ENCODE assay signal across 17 cellular contexts in the genomic region with DNA sequence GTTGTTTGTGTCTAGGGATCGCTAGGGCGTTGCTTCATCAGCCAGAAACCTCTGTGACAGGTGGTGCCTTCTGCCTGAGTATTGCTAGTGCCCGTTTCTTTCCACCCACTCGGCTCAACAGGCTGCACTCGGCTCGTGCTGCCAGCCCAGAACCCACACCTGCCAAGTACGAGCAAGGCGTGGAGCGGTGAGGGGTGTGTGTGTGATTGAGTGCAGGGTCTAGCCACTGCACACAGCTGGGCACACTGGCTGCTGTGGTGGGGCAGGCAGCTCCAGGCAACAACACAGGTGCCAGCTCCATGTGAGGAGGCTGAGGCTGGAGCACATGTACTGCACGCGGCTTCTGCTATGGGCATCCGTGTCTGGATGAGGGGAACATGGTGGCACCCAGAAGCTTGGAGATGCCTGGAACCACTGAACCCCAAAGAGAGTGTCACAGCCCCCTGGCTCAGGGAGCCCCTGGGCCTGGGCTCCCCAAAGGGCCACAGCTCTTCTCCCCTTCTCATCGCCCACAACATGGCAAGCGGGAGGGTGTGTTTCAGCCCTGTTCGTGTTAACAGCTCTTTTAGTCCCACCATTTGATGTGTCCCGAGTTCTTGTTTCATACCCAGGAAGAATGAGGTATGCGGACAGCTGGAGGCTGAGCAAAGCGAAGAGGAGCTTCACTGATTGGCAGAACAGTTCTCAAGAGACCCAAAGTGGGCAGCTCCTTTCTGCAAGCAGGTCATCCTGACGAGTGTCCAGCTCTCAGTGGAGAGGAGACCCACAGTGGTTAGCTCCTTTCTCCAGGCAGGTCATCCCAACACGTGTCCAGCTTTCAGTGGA.
A peak's percentile ranks its signal among the peaks of the same experiment; 100 is the strongest.
DNase-seq lines count a peak whose midpoint lies in the region; ATAC-seq lines count a peak whose summit lies in the region.
"Had no signal": no experiment of that assay in that cellular context is flagged by ENCODE, and none has a peak within 500 bp of the region (broad histone marks: within the 10 kb centered on the region; RNA-seq: fewer than 3 reads in every experiment).

No MANE protein-coding gene starts in this region.

- no peak overlapping the region for H3K4me3 Mint-ChIP-seq in CD4-positive, alpha-beta memory T cell
- H3K4me3 Mint-ChIP-seq: activated CD8-positive, alpha-beta memory T cell treated with anti-CD3 and anti-CD28 coated beads, Interleukin-2, amount 10 ng/mL, durations not matched to agents 7 days and 5 days; brain had no signal

- peak overlapping the region in 4 of 11 experiments; percentile 11 to 69 (median 39); a peak in 6 of 22 replicates for H3K27ac ChIP-seq in BLaER1 treated with 17β-estradiol and CSF1 and Interleukin-3, amounts not matched to agents 10 nM and 100 nM
- H3K27ac ChIP-seq in right cardiac atrium (ENCODE audit: low read length): no peak overlapping the region
- no peak overlapping the region for H3K27ac ChIP-seq in CD4-positive, alpha-beta memory T cell (ENCODE audit: low read depth, low read length)
- H3K27ac ChIP-seq: dorsolateral prefrontal cortex, esophagus muscularis mucosa, hepatocyte had no signal

- H3K9me3 ChIP-seq in BLaER1 treated with 17β-estradiol and CSF1 and Interleukin-3, amounts not matched to agents 10 nM and 100 nM (replicated peaks in 1 of 11): peaks cover 3 to 14% (median 9%) of the 10 kb centered on the region in 11 experiments; a peak in 11 of 22 replicates
- H3K9me3 ChIP-seq in right cardiac atrium (ENCODE audit: control insufficient read depth, low read length): no peaks in the 10 kb centered on the region
- H3K9me3 ChIP-seq in CD4-positive, alpha-beta memory T cell (ENCODE audit: control insufficient read depth in 1 of 2, low read length in 2 of 2): no peaks in the 10 kb centered on the region
- H3K9me3 ChIP-seq: esophagus muscularis mucosa, HAP-1 had no signal

- no peaks in the 10 kb centered on the region for H3K36me3 Mint-ChIP-seq in CD4-positive, alpha-beta memory T cell
- H3K36me3 Mint-ChIP-seq: activated CD8-positive, alpha-beta memory T cell treated with anti-CD3 and anti-CD28 coated beads, Interleukin-2, amount 10 ng/mL, durations not matched to agents 7 days and 5 days had no signal

- H3K4me1 Mint-ChIP-seq in CD4-positive, alpha-beta memory T cell: no peaks in the 10 kb centered on the region

- no peaks in the 10 kb centered on the region for H3K27me3 ChIP-seq in BLaER1 treated with 17β-estradiol and CSF1 and Interleukin-3, amounts not matched to agents 10 nM and 100 nM
- no peaks in the 10 kb centered on the region for H3K27me3 ChIP-seq in right cardiac atrium (ENCODE audit: control insufficient read depth, insufficient read depth)
- H3K27me3 ChIP-seq in CD4-positive, alpha-beta memory T cell (ENCODE audit: insufficient read depth, low read length): no peaks in the 10 kb centered on the region
- H3K27me3 ChIP-seq: dorsolateral prefrontal cortex, esophagus muscularis mucosa, hepatocyte had no signal

- 0 out of 22 replicates have a peak, but pooled peaks cover 0 to 6% (median 0%) of the 10 kb centered on the region in 11 experiments for H4K20me1 ChIP-seq in BLaER1 treated with 17β-estradiol and CSF1 and Interleukin-3, amounts not matched to agents 10 nM and 100 nM

- peaks cover 13 to 61% (median 30%) of the 10 kb centered on the region in 10 experiments for H3K4me1 ChIP-seq in BLaER1 treated with 17β-estradiol and CSF1 and Interleukin-3, amounts not matched to agents 10 nM and 100 nM
- no peaks in the 10 kb centered on the region for H3K4me1 ChIP-seq in right cardiac atrium (ENCODE audit: control insufficient read depth, insufficient read depth, low read length)
- no peaks in the 10 kb centered on the region for H3K4me1 ChIP-seq in CD4-positive, alpha-beta memory T cell (ENCODE audit: insufficient read depth, low read length)

- POLR2A ChIA-PET in CD4-positive, alpha-beta memory T cell (lab: Charles Lee; ENCODE audit: partially characterized antibody): no interaction called here

- peak overlapping the region; percentile 44 to 78 (median 64) for H3K4me2 ChIP-seq in BLaER1 treated with 17β-estradiol and CSF1 and Interleukin-3, amounts not matched to agents 10 nM and 100 nM
- H3K4me2 ChIP-seq: hepatocyte had no signal

- ATAC-seq in GM19463 (IDR thresholded peaks at IDR 0.05; ENCODE audit: unreplicated experiment): peak; percentile 58
- ATAC-seq in right cardiac atrium: peak; percentile 44 to 54
- no peak for ATAC-seq in GM18520 (IDR thresholded peaks at IDR 0.05; ENCODE audit: unreplicated experiment)
- ATAC-seq: activated CD8-positive, alpha-beta memory T cell treated with anti-CD3 and anti-CD28 coated beads, Interleukin-2, amount 10 ng/mL, durations not matched to agents 7 days and 5 days had no signal

- 0 out of 20 replicates have a peak overlapping the region, but pooled peaks of 1 of the 10 experiments have one; percentile 31 for H3K4me3 ChIP-seq in BLaER1 treated with 17β-estradiol and CSF1 and Interleukin-3, amounts not matched to agents 10 nM and 100 nM
- no peak overlapping the region for H3K4me3 ChIP-seq in right cardiac atrium (ENCODE audit: low read length)
- no peak overlapping the region for H3K4me3 ChIP-seq in CD4-positive, alpha-beta memory T cell (ENCODE audit: low read length in 2 of 2)
- H3K4me3 ChIP-seq: esophagus muscularis mucosa, HAP-1, hepatocyte had no signal

- CTCF ChIA-PET in CD4-positive, alpha-beta memory T cell (lab: Charles Lee; ENCODE audit: partially characterized antibody): no interaction called here

- DNase-seq in NCI-H69 (lab: John Stamatoyannopoulos, UW) (peak; percentile 18), right cardiac atrium (peak in 2 of 3 donors; percentile 39 to 61), H4 (ENCODE audit: low spot score) (no peak), NCI-H1417 treated with DMSO at 0.1 percent for 48 hours (lab: John Stamatoyannopoulos, UW) (no peak)
- no peak for DNase-seq in CD4-positive, alpha-beta memory T cell
- DNase-seq: activated CD8-positive, alpha-beta memory T cell treated with anti-CD3 and anti-CD28 coated beads, Interleukin-2, amount 10 ng/mL, durations not matched to agents 7 days and 5 days; GF-D8; NCI-H1694 treated with DMSO at 0.1 percent for 48 hours; NCI-H524 treated with DMSO at 0.1 percent for 48 hours had no signal

- H3K9me3 Mint-ChIP-seq in CD4-positive, alpha-beta memory T cell: peaks cover 0 to 5% (median 0%) of the 10 kb centered on the region in 8 donors
- H3K9me3 Mint-ChIP-seq: brain had no signal

- intact Hi-C loops in right cardiac atrium (cut with DNase I): loop anchor here in 1 of 4 donors (5.0 kb wide), 1 partner anchor 216 kb away; no protein-coding TSS in a partner anchor
- intact Hi-C loops in CD4-positive, alpha-beta memory T cell (cut with micrococcal nuclease): no loop called here

- no peak overlapping the region for H3K27ac Mint-ChIP-seq in CD4-positive, alpha-beta memory T cell
- H3K27ac Mint-ChIP-seq: activated CD8-positive, alpha-beta memory T cell treated with anti-CD3 and anti-CD28 coated beads, Interleukin-2, amount 10 ng/mL, durations not matched to agents 7 days and 5 days; brain had no signal

- H3K27me3 Mint-ChIP-seq in CD4-positive, alpha-beta memory T cell: no peaks in the 10 kb centered on the region
- H3K27me3 Mint-ChIP-seq: activated CD8-positive, alpha-beta memory T cell treated with anti-CD3 and anti-CD28 coated beads, Interleukin-2, amount 10 ng/mL, durations not matched to agents 7 days and 5 days; brain had no signal

- H3K9ac ChIP-seq in BLaER1 treated with 17β-estradiol and CSF1 and Interleukin-3, amounts not matched to agents 10 nM and 100 nM: peak overlapping the region in 2 of 11 experiments; percentile 16 to 18; a peak in 2 of 22 replicates

- peaks cover 0 to 25% (median 14%) of the 10 kb centered on the region in 11 experiments; a peak in 18 of 22 replicates for H3K36me3 ChIP-seq in BLaER1 treated with 17β-estradiol and CSF1 and Interleukin-3, amounts not matched to agents 10 nM and 100 nM
- no peaks in the 10 kb centered on the region for H3K36me3 ChIP-seq in CD4-positive, alpha-beta memory T cell (ENCODE audit: insufficient read depth, low read length)

- 85% methylated on average over 20 of the region's 20 CpGs for WGBS in right cardiac atrium

Comparison
In these comparisons a context has a peak if more than half of its experiments do, and no peak if none do; other contexts are left out.
1. DNase-seq: peak in NCI-H69 (single experiment) and right cardiac atrium (2 of 3); none in CD4-positive, alpha-beta memory T cell (0 of 5), H4 (single experiment) and NCI-H1417 treated with DMSO at 0.1 percent for 48 hours (single experiment).